ENCODE assay signal across 14 cellular contexts in genomic region chr10:31075434-31075833, GRCh38. TPM values are rescaled to one million over a fixed set of nuclear protein-coding genes. Genes with fewer than 3 reads are reported as not detected.
A peak's percentile ranks its signal among the peaks of the same experiment; 100 is the strongest.
DNase-seq lines count a peak whose midpoint lies in the region; ATAC-seq, FAIRE-seq and TF ChIP-seq lines count a peak whose summit lies in the region.
"Had no signal": no experiment of that assay in that cellular context is flagged by ENCODE, and none has a peak within 500 bp of the region (broad histone marks: within the 10 kb centered on the region; RNA-seq: fewer than 3 reads in every experiment).

No MANE protein-coding gene starts in this region.

- WGBS in aorta, 2 donors = 11 to 16% methylated on average over 4 of the region's 4 CpGs

- no peaks in the 10 kb centered on the region for H3K27me3 ChIP-seq in left ventricle myocardium inferior (ENCODE audit: low read depth)
- H3K27me3 ChIP-seq in right atrium auricular region = no peaks in the 10 kb centered on the region
- H3K27me3 ChIP-seq in astrocyte (ENCODE audit: insufficient read depth, low read length) = no peaks in the 10 kb centered on the region
- H3K27me3 ChIP-seq in aorta (ENCODE audit: control insufficient read depth in 1 of 2, insufficient read depth in 2 of 2, low read length in 1 of 2) = no peaks in the 10 kb centered on the region
- no peaks in the 10 kb centered on the region for H3K27me3 ChIP-seq in CD8-positive, alpha-beta T cell (ENCODE audit: insufficient read depth, low read length)
- H3K27me3 ChIP-seq: right lobe of liver had no signal

- H3K27me3 Mint-ChIP-seq in astrocyte (ENCODE audit: low read depth, unreplicated experiment) = no peaks in the 10 kb centered on the region
- peaks cover 16% of the 10 kb centered on the region for H3K27me3 Mint-ChIP-seq in activated naive CD4-positive, alpha-beta T cell treated with anti-CD3 and anti-CD28 coated beads, Interleukin-2, amount 10 ng/mL, durations not matched to agents 7 days and 5 days
- peaks cover 3% of the 10 kb centered on the region for H3K27me3 Mint-ChIP-seq in CD8-positive, alpha-beta T cell (ENCODE audit: low read depth)

- peaks cover 43% of the 10 kb centered on the region for H3K4me1 ChIP-seq in left ventricle myocardium inferior
- H3K4me1 ChIP-seq in right atrium auricular region = peaks cover 0 to 20% of the 10 kb centered on the region in 2 donors
- H3K4me1 ChIP-seq in astrocyte (ENCODE audit: insufficient read depth, low read length) = peaks cover 41% of the 10 kb centered on the region
- peaks cover 14 to 20% of the 10 kb centered on the region in 2 donors for H3K4me1 ChIP-seq in aorta (ENCODE audit: control insufficient read depth in 1 of 2, insufficient read depth in 2 of 2, low read length in 2 of 2)
- no peaks in the 10 kb centered on the region for H3K4me1 ChIP-seq in CD8-positive, alpha-beta T cell (ENCODE audit: insufficient read depth, low read length)
- H3K4me1 ChIP-seq: right lobe of liver had no signal

- no peaks in the 10 kb centered on the region for H4K20me1 ChIP-seq in astrocyte (ENCODE audit: insufficient read depth, low read length)

- CTCF ChIA-PET in activated naive CD4-positive, alpha-beta T cell treated with anti-CD3 and anti-CD28 coated beads, Interleukin-2, amount 10 ng/mL, durations not matched to agents 7 days and 5 days (lab: Charles Lee) = no interaction called here
- CTCF ChIA-PET in CD8-positive, alpha-beta T cell (lab: Charles Lee) = interaction anchor here (1.0 kb wide), 1 partner anchor 12 kb away, joined by 3 read pairs; no protein-coding TSS in a partner anchor

- peak overlapping the region; percentile 92 for H3K27ac Mint-ChIP-seq in astrocyte (ENCODE audit: unreplicated experiment)
- H3K27ac Mint-ChIP-seq in activated naive CD4-positive, alpha-beta T cell treated with anti-CD3 and anti-CD28 coated beads, Interleukin-2, amount 10 ng/mL, durations not matched to agents 7 days and 5 days = no peak overlapping the region
- no peak overlapping the region for H3K27ac Mint-ChIP-seq in CD8-positive, alpha-beta T cell

- no peaks in the 10 kb centered on the region for H3K9me3 Mint-ChIP-seq in astrocyte (ENCODE audit: unreplicated experiment)
- H3K9me3 Mint-ChIP-seq in activated naive CD4-positive, alpha-beta T cell treated with anti-CD3 and anti-CD28 coated beads, Interleukin-2, amount 10 ng/mL, durations not matched to agents 7 days and 5 days = no peaks in the 10 kb centered on the region
- no peaks in the 10 kb centered on the region for H3K9me3 Mint-ChIP-seq in CD8-positive, alpha-beta T cell

- TF ChIP-seq CTCF in left ventricle myocardium inferior (IDR thresholded peaks at IDR 0.05; ENCODE audit: borderline replicate concordance) (no peak), right atrium auricular region (IDR thresholded peaks at IDR 0.05) (no peak), astrocyte (IDR thresholded peaks at IDR 0.05; ENCODE audit: insufficient read depth, low read depth, low read length) (no peak)
- TF ChIP-seq CTCF in CD8-positive, alpha-beta T cell (IDR thresholded peaks at IDR 0.05) = no peak

- peak overlapping the region; percentile 47 for H3K4me2 ChIP-seq in astrocyte (ENCODE audit: low read length)

- H3K4me1 Mint-ChIP-seq in astrocyte (ENCODE audit: low read depth, unreplicated experiment) = peaks cover 52% of the 10 kb centered on the region
- H3K4me1 Mint-ChIP-seq in activated naive CD4-positive, alpha-beta T cell treated with anti-CD3 and anti-CD28 coated beads, Interleukin-2, amount 10 ng/mL, durations not matched to agents 7 days and 5 days = no peaks in the 10 kb centered on the region
- peaks cover 2% of the 10 kb centered on the region for H3K4me1 Mint-ChIP-seq in CD8-positive, alpha-beta T cell (ENCODE audit: low read depth)

- H3K9me3 ChIP-seq in left ventricle myocardium inferior (replicated peaks) (no peaks in the 10 kb centered on the region), right atrium auricular region (no peaks in the 10 kb centered on the region), astrocyte (ENCODE audit: insufficient read depth, low read depth, low read length) (no peaks in the 10 kb centered on the region), aorta (ENCODE audit: control insufficient read depth, low read length) (no peaks in the 10 kb centered on the region)
- H3K9me3 ChIP-seq in CD8-positive, alpha-beta T cell (ENCODE audit: low read length) = no peaks in the 10 kb centered on the region
- H3K9me3 ChIP-seq: right lobe of liver had no signal

- H3K27ac ChIP-seq in left ventricle myocardium inferior (replicated peaks) = peak overlapping the region; percentile 68
- peak overlapping the region in 1 of 2 donors; percentile 22 for H3K27ac ChIP-seq in right atrium auricular region
- peak overlapping the region; percentile 77 for H3K27ac ChIP-seq in astrocyte (ENCODE audit: low read depth, low read length)
- peak overlapping the region; percentile 77 to 99 for H3K27ac ChIP-seq in aorta (ENCODE audit: low read depth in 1 of 2, low read length in 2 of 2)
- H3K27ac ChIP-seq in CD8-positive, alpha-beta T cell (ENCODE audit: low read depth, low read length) = no peak overlapping the region
- H3K27ac ChIP-seq: right lobe of liver had no signal

- no peak for ATAC-seq in aorta (ENCODE audit: low FRiP score)
- ATAC-seq in CD8-positive, alpha-beta T cell = no peak
- ATAC-seq: right lobe of liver had no signal

- H3K4me3 ChIP-seq in left ventricle myocardium inferior (no peak overlapping the region), right atrium auricular region (no peak overlapping the region), astrocyte (ENCODE audit: insufficient read depth, low read depth, low read length) (no peak overlapping the region), aorta (ENCODE audit: low read length in 2 of 2) (no peak overlapping the region)
- no peak overlapping the region for H3K4me3 ChIP-seq in CD8-positive, alpha-beta T cell (ENCODE audit: low read depth, low read length)
- H3K4me3 ChIP-seq: right lobe of liver had no signal

- no peak overlapping the region for H2AFZ ChIP-seq in astrocyte (ENCODE audit: low read depth, low read length)

- FAIRE-seq in astrocyte (lab: Jason Lieb, UNC) = peak; percentile 100
- FAIRE-seq: G401.6 had no signal

- intact Hi-C loops in left ventricle myocardium inferior (cut with micrococcal nuclease) = no loop called here
- intact Hi-C loops in aorta (cut with DNase I) = loop anchor here in 1 of 2 donors (5.0 kb wide), 1 partner anchor 42 kb away; no protein-coding TSS in a partner anchor
- intact Hi-C loops in CD8-positive, alpha-beta T cell (cut with DNase I, micrococcal nuclease) = no loop called here

- H3K79me2 ChIP-seq in astrocyte (ENCODE audit: insufficient read depth, low read length) = no peaks in the 10 kb centered on the region

- no peak for DNase-seq in left ventricle myocardium inferior
- no peak for DNase-seq in right atrium auricular region (ENCODE audit: low spot score)
- DNase-seq in astrocyte (ENCODE audit: low read depth) = peak; percentile 99
- peak; percentile 77 for DNase-seq in glomerular visceral epithelial cell (ENCODE audit: extremely low spot score)
- no peak for DNase-seq in aorta
- DNase-seq in activated naive CD4-positive, alpha-beta T cell treated with anti-CD3 and anti-CD28 coated beads, Interleukin-2, amount 10 ng/mL, durations not matched to agents 7 days and 5 days = no peak
- no peak for DNase-seq in CD8-positive, alpha-beta T cell
- DNase-seq in nucleus accumbens (lab: John Stamatoyannopoulos, UW) = no peak
- DNase-seq: activated CD4-positive, alpha-beta T cell treated with anti-CD3 and anti-CD28 coated beads, Interleukin-2, amount 50 U/mL, for 4 hours; activated gamma-delta T cell; hippocampal formation; NCI-H1436 treated with DMSO at 0.1 percent for 48 hours; right lobe of liver had no signal

- H3K36me3 ChIP-seq in left ventricle myocardium inferior (no peaks in the 10 kb centered on the region), right atrium auricular region (no peaks in the 10 kb centered on the region), astrocyte (ENCODE audit: insufficient read depth, low read length) (no peaks in the 10 kb centered on the region), aorta (ENCODE audit: control insufficient read depth in 1 of 2, insufficient read depth in 2 of 2, low read length in 1 of 2) (no peaks in the 10 kb centered on the region)
- no peaks in the 10 kb centered on the region for H3K36me3 ChIP-seq in CD8-positive, alpha-beta T cell (ENCODE audit: insufficient read depth, low read length)
- H3K36me3 ChIP-seq: right lobe of liver had no signal

- H3K9ac ChIP-seq in astrocyte (ENCODE audit: low read length) = peak overlapping the region; percentile 30

- POLR2A ChIA-PET in CD8-positive, alpha-beta T cell (lab: Charles Lee) = no interaction called here

- H3K4me3 Mint-ChIP-seq in astrocyte (ENCODE audit: unreplicated experiment) = no peak overlapping the region
- no peak overlapping the region for H3K4me3 Mint-ChIP-seq in activated naive CD4-positive, alpha-beta T cell treated with anti-CD3 and anti-CD28 coated beads, Interleukin-2, amount 10 ng/mL, durations not matched to agents 7 days and 5 days
- no peak overlapping the region for H3K4me3 Mint-ChIP-seq in CD8-positive, alpha-beta T cell

- H3K36me3 Mint-ChIP-seq in astrocyte (ENCODE audit: low read depth, unreplicated experiment) = peaks cover 2% of the 10 kb centered on the region
- no peaks in the 10 kb centered on the region for H3K36me3 Mint-ChIP-seq in activated naive CD4-positive, alpha-beta T cell treated with anti-CD3 and anti-CD28 coated beads, Interleukin-2, amount 10 ng/mL, durations not matched to agents 7 days and 5 days
- no peaks in the 10 kb centered on the region for H3K36me3 Mint-ChIP-seq in CD8-positive, alpha-beta T cell

RNA-seq across cellular contexts. Expression of gene ZNF438, which starts 43.8 kb away (rescaled TPM):
- total RNA-seq in left ventricle myocardium inferior (13.2 TPM), right atrium auricular region (10 to 100 TPM; 13.4 to 14.5 TPM), astrocyte (2.2 and 2.4 TPM in 2 replicates), aorta (10 to 100 TPM; 11.6 to 16.5 TPM)
- polyA plus RNA-seq in aorta = 10 to 100 TPM; 10.6 to 13.4 TPM
- total RNA-seq in CD8-positive, alpha-beta T cell = 1 to 10 TPM; 1.5 to 1.7 TPM

Comparison
In these comparisons a context has a peak if more than half of its experiments do, and no peak if none do; other contexts are left out.
1. DNase-seq: peak in astrocyte (single experiment) and glomerular visceral epithelial cell (single experiment); none in left ventricle myocardium inferior (single experiment), right atrium auricular region (single experiment), aorta (0 of 2), activated naive CD4-positive, alpha-beta T cell treated with anti-CD3 and anti-CD28 coated beads, Interleukin-2, amount 10 ng/mL, durations not matched to agents 7 days and 5 days (single experiment), CD8-positive, alpha-beta T cell (0 of 7) and nucleus accumbens (0 of 56).